Comparison of ENCODE assay signal across 18 cellular contexts in the genomic region with DNA sequence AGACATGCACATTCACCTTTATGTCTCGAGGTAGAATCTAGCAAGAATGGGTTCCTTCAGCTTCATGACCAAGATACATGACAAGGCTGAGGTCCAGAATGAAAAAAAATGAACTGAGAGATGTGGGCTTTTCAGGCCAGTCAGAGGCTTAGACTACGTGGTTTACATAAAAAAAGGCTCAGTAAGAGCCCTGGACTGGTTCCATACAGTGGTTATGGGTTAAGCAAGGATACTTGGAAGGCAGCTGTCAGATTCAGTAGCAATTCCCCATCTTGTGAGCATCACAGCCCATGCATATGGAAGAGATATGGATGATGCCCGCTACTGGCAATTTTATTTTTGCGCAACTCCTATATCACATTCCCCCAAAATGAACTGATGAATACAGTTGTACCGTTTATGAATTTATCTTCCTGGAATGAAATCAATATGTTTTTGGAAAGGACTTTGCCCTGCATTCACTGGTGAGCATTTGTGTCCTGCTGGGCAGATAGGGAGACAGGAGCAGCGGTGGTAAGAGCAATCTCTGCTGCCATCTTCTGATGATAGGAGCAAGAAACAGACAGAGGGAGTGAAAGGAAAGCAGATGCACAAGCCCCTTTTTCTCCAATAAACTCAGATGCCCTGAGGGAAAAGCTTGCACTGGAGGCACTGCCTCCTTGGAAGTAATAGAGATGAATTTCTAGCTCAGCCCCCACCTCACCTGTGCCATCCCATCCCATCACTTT.
DNase-seq lines count a peak whose midpoint lies in the region; ATAC-seq, FAIRE-seq and TF ChIP-seq lines count a peak whose summit lies in the region.
"Had no signal": no experiment of that assay in that cellular context is flagged by ENCODE, and none has a peak within 500 bp of the region (broad histone marks: within the 10 kb centered on the region; RNA-seq: fewer than 3 reads in every experiment).

No MANE protein-coding gene starts in this region.

- no peak overlapping the region for H4K5ac ChIP-seq in mesendoderm (ENCODE audit: low read length)

- no peak overlapping the region for H3K9ac ChIP-seq in Karpas-422 (ENCODE audit: low read length)
- no peak overlapping the region for H3K9ac ChIP-seq in mesendoderm (ENCODE audit: low read length)
- H3K9ac ChIP-seq: BLaER1 had no signal

- no peak overlapping the region for H2AK5ac ChIP-seq in mesendoderm (ENCODE audit: low read length)

- H4K20me1 ChIP-seq in Karpas-422 (ENCODE audit: insufficient read depth, low read depth, low read length) = no peaks in the 10 kb centered on the region
- H4K20me1 ChIP-seq: BLaER1 had no signal

- H3K27me3 Mint-ChIP-seq in brain = peaks cover 3% of the 10 kb centered on the region
- H3K27me3 Mint-ChIP-seq: natural killer cell treated with Interleukin-12 subunit alpha and Interleukin-12 subunit beta and Interleukin-15 and Interleukin-18, amount 100 ng/mL, for 72 hours had no signal

- H2BK120ac ChIP-seq in mesendoderm (ENCODE audit: low read depth, low read length) = no peak overlapping the region

- no peak overlapping the region for H3K27ac Mint-ChIP-seq in brain
- H3K27ac Mint-ChIP-seq: activated T-cell treated with anti-CD3 and anti-CD28 coated beads, Interleukin-2, amount 50 U/mL, for 72 hours; natural killer cell treated with Interleukin-12 subunit alpha and Interleukin-12 subunit beta and Interleukin-15 and Interleukin-18, amount 100 ng/mL, for 72 hours had no signal

- H3K79me1 ChIP-seq in mesendoderm (ENCODE audit: low read length) = no peaks in the 10 kb centered on the region

- H3K9me2 ChIP-seq in Karpas-422 (replicated peaks; ENCODE audit: insufficient read depth, low read length) = no peaks in the 10 kb centered on the region

- H2BK5ac ChIP-seq in mesendoderm (ENCODE audit: low read length) = no peak overlapping the region

- intact Hi-C loops in posterior vena cava (cut with DNase I) = no loop called here

- ATAC-seq in HG03175 (IDR thresholded peaks at IDR 0.05; ENCODE audit: unreplicated experiment) = no peak
- ATAC-seq: activated T-cell treated with anti-CD3 and anti-CD28 coated beads, Interleukin-2, amount 50 U/mL, for 72 hours; natural killer cell treated with Interleukin-12 subunit alpha and Interleukin-12 subunit beta and Interleukin-15 and Interleukin-18, amount 100 ng/mL, for 72 hours; SK-N-SH treated with all-trans-retinoic acid at 6 μM for 48 hours had no signal

- H3K36me3 Mint-ChIP-seq in brain = no peaks in the 10 kb centered on the region
- H3K36me3 Mint-ChIP-seq: natural killer cell treated with Interleukin-12 subunit alpha and Interleukin-12 subunit beta and Interleukin-15 and Interleukin-18, amount 100 ng/mL, for 72 hours had no signal

- no CpG with 5 or more reads among the region's 6 CpGs for WGBS in mesendoderm (ENCODE audit: extremely low coverage, insufficient coverage, low lambda C conversion rate)

- H3K4ac ChIP-seq in mesendoderm (ENCODE audit: low read depth, low read length) = no peak overlapping the region

- H4K8ac ChIP-seq in mesendoderm (ENCODE audit: low read depth, low read length) = no peak overlapping the region

- H3K79me2 ChIP-seq in Karpas-422 (ENCODE audit: low read length) (no peaks in the 10 kb centered on the region), mesendoderm (ENCODE audit: control insufficient read depth, insufficient read depth, low read length) (no peaks in the 10 kb centered on the region)

- no peak for FAIRE-seq in GM12892 (lab: Jason Lieb, UNC)

- no peak overlapping the region for H3K4me2 ChIP-seq in Karpas-422 (ENCODE audit: low read depth, low read length, poor library complexity, severe bottlenecking)
- no peak overlapping the region for H3K4me2 ChIP-seq in mesendoderm (ENCODE audit: low read length)
- H3K4me2 ChIP-seq: BLaER1 had no signal

- H3K23ac ChIP-seq in mesendoderm (ENCODE audit: low read length) = no peak overlapping the region

- H3K56ac ChIP-seq in mesendoderm (ENCODE audit: low read length) = no peak overlapping the region

- H3K36me3 ChIP-seq in Karpas-422 (ENCODE audit: insufficient read depth, low read length) = no peaks in the 10 kb centered on the region
- no peaks in the 10 kb centered on the region for H3K36me3 ChIP-seq in mesendoderm (ENCODE audit: control insufficient read depth, insufficient read depth, low read length)
- H3K36me3 ChIP-seq: BLaER1, cardiac muscle cell had no signal

- H3K4me3 Mint-ChIP-seq in brain = no peak overlapping the region
- H3K4me3 Mint-ChIP-seq: activated T-cell treated with anti-CD3 and anti-CD28 coated beads, Interleukin-2, amount 50 U/mL, for 72 hours; natural killer cell treated with Interleukin-12 subunit alpha and Interleukin-12 subunit beta and Interleukin-15 and Interleukin-18, amount 100 ng/mL, for 72 hours had no signal

- DNase-seq in Ammon's horn (ENCODE audit: low spot score) (peak; percentile 72), Karpas-422 (peak; percentile 62), mesendoderm (peak; percentile 66), GM12892 (ENCODE audit: insufficient read length) (no peak), dedifferentiated amniotic fluid mesenchymal stem cell (ENCODE audit: extremely low spot score) (no peak), posterior vena cava (ENCODE audit: low spot score) (no peak)
- DNase-seq: activated CD4-positive, alpha-beta T cell treated with anti-CD3 and anti-CD28 coated beads, Interleukin-2, amount 50 U/mL, for 4 hours; activated T-cell treated with anti-CD3 and anti-CD28 coated beads, Interleukin-2, amount 50 U/mL, for 72 hours; DMS79 treated with DMSO at 0.1 percent for 48 hours; effector CD4-positive, alpha-beta T cell; HCEC 1CT; NCI-H345 had no signal

- H3K27me3 ChIP-seq in Karpas-422 (ENCODE audit: low read length) (no peaks in the 10 kb centered on the region), mesendoderm (ENCODE audit: insufficient read depth, low read length, poor library complexity) (no peaks in the 10 kb centered on the region)
- H3K27me3 ChIP-seq: BLaER1, cardiac muscle cell had no signal

- H3K4me3 ChIP-seq in Karpas-422 (ENCODE audit: low read length) (no peak overlapping the region), mesendoderm (ENCODE audit: low read length) (no peak overlapping the region)
- H3K4me3 ChIP-seq: BLaER1, cardiac muscle cell had no signal

- peak; percentile 59 to 61 for TF ChIP-seq CTCF in brain (conservative IDR thresholded peaks at IDR 0.05)

- H3K27ac ChIP-seq in Karpas-422 (ENCODE audit: low read length) = no peak overlapping the region
- H3K27ac ChIP-seq in mesendoderm (ENCODE audit: low read depth, low read length) = no peak overlapping the region
- H3K27ac ChIP-seq: BLaER1, cardiac muscle cell had no signal

- no peak for TF ChIP-seq POLR2A in GM12892 (IDR thresholded peaks at IDR 0.05; ENCODE audit: low read depth, low read length)

- H2AFZ ChIP-seq in Karpas-422 (ENCODE audit: low read length) = no peak overlapping the region

- no peaks in the 10 kb centered on the region for H3K9me3 ChIP-seq in Karpas-422 (ENCODE audit: low read length)
- H3K9me3 ChIP-seq: BLaER1 had no signal

- peaks cover 0 to 2% (median 0%) of the 10 kb centered on the region in 5 experiments for H3K9me3 Mint-ChIP-seq in brain
- H3K9me3 Mint-ChIP-seq: activated T-cell treated with anti-CD3 and anti-CD28 coated beads, Interleukin-2, amount 50 U/mL, for 72 hours; natural killer cell treated with Interleukin-12 subunit alpha and Interleukin-12 subunit beta and Interleukin-15 and Interleukin-18, amount 100 ng/mL, for 72 hours had no signal

- no peaks in the 10 kb centered on the region for H3K4me1 Mint-ChIP-seq in brain

- H3K18ac ChIP-seq in mesendoderm (ENCODE audit: low read length) = no peak overlapping the region

- no peak overlapping the region for H2BK15ac ChIP-seq in mesendoderm (replicated peaks; ENCODE audit: low read depth)

- H3K4me1 ChIP-seq in Karpas-422 (ENCODE audit: low read length) (peaks cover 4% of the 10 kb centered on the region; the same call in 1 of the 2 replicates), mesendoderm (ENCODE audit: control insufficient read depth, low read depth, low read length) (no peaks in the 10 kb centered on the region)
- H3K4me1 ChIP-seq: BLaER1 had no signal

Comparison
In these comparisons a context has a peak if more than half of its experiments do, and no peak if none do; other contexts are left out.
1. DNase-seq: peak in Ammon's horn (single experiment), Karpas-422 (single experiment) and mesendoderm (single experiment); none in GM12892 (single experiment), dedifferentiated amniotic fluid mesenchymal stem cell (single experiment) and posterior vena cava (single experiment).